In genomic region chr9:98219794-98220370, GRCh38 we compare ENCODE assay signal across 1 cellular context.
TF ChIP-seq lines count a peak whose summit lies in the region.

No MANE protein-coding gene starts in this region.

TF ChIP-seq in H1, 55 proteins besides CTCF, POLR2A, EP300 and RAD21:
- TF ChIP-seq EGR1 (IDR thresholded peaks at IDR 0.05; ENCODE audit: borderline replicate concordance, low read depth, low read length) (no peak), SIRT6 (IDR thresholded peaks at IDR 0.05; ENCODE audit: low read length) (no peak), POU5F1 (IDR thresholded peaks at IDR 0.05; ENCODE audit: low read depth, low read length) (no peak), RXRA (IDR thresholded peaks at IDR 0.05; ENCODE audit: insufficient read depth, low read depth, low read length) (no peak), CHD2 (IDR thresholded peaks at IDR 0.05; ENCODE audit: low read length) (no peak), ATF2 (IDR thresholded peaks at IDR 0.05; ENCODE audit: low read length) (no peak), SRF (IDR thresholded peaks at IDR 0.05; ENCODE audit: low read depth, low read length) (no peak), TBP (IDR thresholded peaks at IDR 0.05; ENCODE audit: low read depth, low read length) (no peak), NANOG (IDR thresholded peaks at IDR 0.05; ENCODE audit: insufficient read depth, low read depth, low read length, poor library complexity, severe bottlenecking) (no peak), BCL11A (IDR thresholded peaks at IDR 0.05; ENCODE audit: low read depth in 2 of 2, low read length in 2 of 2) (no peak), KDM4A (IDR thresholded peaks at IDR 0.05; ENCODE audit: low read depth, low read length, severe bottlenecking) (no peak), SP1 (IDR thresholded peaks at IDR 0.05; ENCODE audit: low read depth, low read length) (no peak), POLR2AphosphoS5 (IDR thresholded peaks at IDR 0.05; ENCODE audit: low read depth, low read length) (no peak), ASH2L (IDR thresholded peaks at IDR 0.05; ENCODE audit: low read length) (no peak), MAFK (IDR thresholded peaks at IDR 0.05; ENCODE audit: low read depth, low read length) (no peak), KDM1A (IDR thresholded peaks at IDR 0.05; ENCODE audit: borderline replicate concordance, low read length) (no peak), CHD1 (IDR thresholded peaks at IDR 0.05; ENCODE audit: low read depth, low read length) (no peak)
